Comparison of ENCODE assay signal across 16 cellular contexts in genomic region chr9:93200989-93201339, GRCh38. TPM values are rescaled to one million over a fixed set of nuclear protein-coding genes. Genes with fewer than 3 reads are reported as not detected.
DNase-seq lines count a peak whose midpoint lies in the region; ATAC-seq, FAIRE-seq and TF ChIP-seq lines count a peak whose summit lies in the region.
"Had no signal": no experiment of that assay in that cellular context is flagged by ENCODE, and none has a peak within 500 bp of the region (broad histone marks: within the 10 kb centered on the region; RNA-seq: fewer than 3 reads in every experiment).

No MANE protein-coding gene starts in this region.

- H3K4me1 Mint-ChIP-seq in Caco-2 (ENCODE audit: low read depth, unreplicated experiment): peaks cover 24% of the 10 kb centered on the region

- CTCF ChIA-PET in Caco-2 (lab: Charles Lee): interaction anchor here (0.6 kb wide), 1 partner anchor 291 kb away, joined by 12 read pairs; no protein-coding TSS in a partner anchor

- no peaks in the 10 kb centered on the region for H3K36me3 ChIP-seq in Caco-2 (ENCODE audit: control insufficient read depth, insufficient read depth, low read length)
- H3K36me3 ChIP-seq in pancreas: no peaks in the 10 kb centered on the region
- H3K36me3 ChIP-seq: ovary had no signal

- no peaks in the 10 kb centered on the region for H3K9me3 ChIP-seq in Caco-2
- no peaks in the 10 kb centered on the region for H3K9me3 ChIP-seq in pancreas
- H3K9me3 ChIP-seq: ovary had no signal

- H3K4me3 ChIP-seq in Caco-2 (ENCODE audit: low read depth, low read length) (no peak overlapping the region), pancreas (no peak overlapping the region)
- H3K4me3 ChIP-seq: ovary had no signal

- no peak for FAIRE-seq in pancreas (lab: Jason Lieb, UNC)

- ATAC-seq in left cardiac atrium (no peak), pancreas (no peak), GM19035 (IDR thresholded peaks at IDR 0.05; ENCODE audit: unreplicated experiment) (no peak)
- ATAC-seq: activated T-cell treated with anti-CD3 and anti-CD28 coated beads, Interleukin-2, amount 50 U/mL, for 72 hours had no signal

- intact Hi-C loops in Caco-2 (cut with micrococcal nuclease; ENCODE audit: unreplicated experiment): no loop called here
- intact Hi-C loops in left cardiac atrium (cut with DNase I): no loop called here
- intact Hi-C loops in pancreas (cut with DNase I): no loop called here

- DNase-seq in Caco-2 (no peak), SK-N-DZ (ENCODE audit: low spot score) (peak; percentile 61), left cardiac atrium (peak; percentile 22), pancreas (no peak), NCI-H510A treated with DMSO at 0.1 percent for 48 hours (lab: John Stamatoyannopoulos, UW) (no peak), NCI-H345 (lab: John Stamatoyannopoulos, UW) (no peak), activated gamma-delta T cell (lab: John Stamatoyannopoulos, UW) (no peak)
- DNase-seq: activated CD4-positive, alpha-beta T cell treated with anti-CD3 and anti-CD28 coated beads, Interleukin-2, amount 10 ng/mL, durations not matched to agents 7 days and 5 days; activated T-cell treated with anti-CD3 and anti-CD28 coated beads, Interleukin-2, amount 50 U/mL, for 72 hours; AML-193; NCI-H510A; ovary; RPMI8226 had no signal

- H3K36me3 Mint-ChIP-seq in Caco-2 (ENCODE audit: insufficient read depth, unreplicated experiment): peaks cover 9% of the 10 kb centered on the region

- peak overlapping the region; percentile 29 for H3K4me3 Mint-ChIP-seq in Caco-2 (ENCODE audit: unreplicated experiment)
- H3K4me3 Mint-ChIP-seq: activated CD4-positive, alpha-beta T cell treated with anti-CD3 and anti-CD28 coated beads, Interleukin-2, amount 10 ng/mL, durations not matched to agents 7 days and 5 days; activated T-cell treated with anti-CD3 and anti-CD28 coated beads, Interleukin-2, amount 50 U/mL, for 72 hours; dendritic cell treated with granulocyte-macrophage colony-stimulating factor and Interleukin-4, amounts not matched to agents 40 ng/mL and 50 ng/mL, for 4 days had no signal

- BruUV-seq in Caco-2 (replicated peaks; lab: Mats Ljungman, UMichigan): no TSS peak

- no peaks in the 10 kb centered on the region for H3K27me3 ChIP-seq in Caco-2 (replicated peaks; ENCODE audit: control insufficient read depth, insufficient read depth, low read length)
- H3K27me3 ChIP-seq in pancreas: no peaks in the 10 kb centered on the region
- H3K27me3 ChIP-seq: ovary had no signal

- peak overlapping the region; percentile 55 for H3K27ac Mint-ChIP-seq in Caco-2 (ENCODE audit: unreplicated experiment)
- H3K27ac Mint-ChIP-seq: activated CD4-positive, alpha-beta T cell treated with anti-CD3 and anti-CD28 coated beads, Interleukin-2, amount 10 ng/mL, durations not matched to agents 7 days and 5 days; activated T-cell treated with anti-CD3 and anti-CD28 coated beads, Interleukin-2, amount 50 U/mL, for 72 hours; dendritic cell treated with granulocyte-macrophage colony-stimulating factor and Interleukin-4, amounts not matched to agents 40 ng/mL and 50 ng/mL, for 4 days had no signal

- no peaks in the 10 kb centered on the region for H3K27me3 Mint-ChIP-seq in Caco-2 (ENCODE audit: insufficient read depth, unreplicated experiment)

- H3K4me1 ChIP-seq in Caco-2 (peaks cover 27% of the 10 kb centered on the region), pancreas (peaks cover 30 to 41% (median 33%) of the 10 kb centered on the region in 3 donors)

- TF ChIP-seq CTCF in Caco-2 (IDR thresholded peaks at IDR 0.05; ENCODE audit: insufficient read depth in 1 of 2, low read depth in 1 of 2, low read length in 1 of 2, severe bottlenecking in 1 of 2, unreplicated experiment in 1 of 2) (no peak), pancreas (IDR thresholded peaks at IDR 0.05) (no peak)

- H3K9me3 Mint-ChIP-seq in Caco-2 (ENCODE audit: unreplicated experiment): no peaks in the 10 kb centered on the region
- H3K9me3 Mint-ChIP-seq: activated CD4-positive, alpha-beta T cell treated with anti-CD3 and anti-CD28 coated beads, Interleukin-2, amount 10 ng/mL, durations not matched to agents 7 days and 5 days; activated T-cell treated with anti-CD3 and anti-CD28 coated beads, Interleukin-2, amount 50 U/mL, for 72 hours; dendritic cell treated with granulocyte-macrophage colony-stimulating factor and Interleukin-4, amounts not matched to agents 40 ng/mL and 50 ng/mL, for 4 days had no signal

- 47 to 55% methylated on average over 5 of the region's 5 CpGs for WGBS in pancreas, 2 donors

- POLR2A ChIA-PET in Caco-2 (lab: Charles Lee): no interaction called here

- peak overlapping the region; percentile 76 to 91 (median 80) for H3K27ac ChIP-seq in pancreas
- H3K27ac ChIP-seq: ovary had no signal

RNA-seq across cellular contexts. Expression of gene WNK2, which starts 17.0 kb away (rescaled TPM):
- total RNA-seq in Caco-2 (2022) (21.7 and 23.4 TPM in 2 replicates), left cardiac atrium (100 to 1,000 TPM; 174 to 175 TPM), pancreas (100 to 1,000 TPM in 1 of 6 donors, 10 to 100 TPM in 5; 53.5 to 114 (median 89.4) TPM)
- 13.0 and 30.9 TPM in 2 replicates for polyA plus RNA-seq in SK-N-DZ (2014; cell fraction: cytosol; rRNA removed)
- polyA plus RNA-seq in SK-N-DZ (2014; cell fraction: nucleus; rRNA removed): 28.0 and 59.2 TPM in 2 replicates
- 100 to 1,000 TPM in 1 of 2 donors, 10 to 100 TPM in 1; 77.4 to 121 TPM for polyA plus RNA-seq in pancreas
- total RNA-seq: activated CD4-positive, alpha-beta T cell treated with anti-CD3 and anti-CD28 coated beads, Interleukin-2, amount 10 ng/mL, durations not matched to agents 7 days and 5 days; LHCN-M2 had no signal

Comparison
In these comparisons a context has a peak if more than half of its experiments do, and no peak if none do; other contexts are left out.
1. DNase-seq: peak in SK-N-DZ (single experiment) and left cardiac atrium (single experiment); none in Caco-2 (0 of 2), pancreas (0 of 6), NCI-H510A treated with DMSO at 0.1 percent for 48 hours (single experiment), NCI-H345 (single experiment) and activated gamma-delta T cell (single experiment).